In genomic region chr16:12901597-12902436, GRCh38 we compare ENCODE assay signal across 10 cellular contexts.
DNase-seq lines count a peak whose midpoint lies in the region; ATAC-seq lines count a peak whose summit lies in the region.
"Had no signal": no experiment of that assay in that cellular context is flagged by ENCODE, and none has a peak within 500 bp of the region (broad histone marks: within the 10 kb centered on the region; RNA-seq: fewer than 3 reads in every experiment).

Gene SHISA9 (plus strand): TSS chr16:12901598.

- H3K36me3 ChIP-seq in iPS DF 6.9 (ENCODE audit: control insufficient read depth, insufficient read depth, low read length), result no peaks in the 10 kb centered on the region
- H3K36me3 ChIP-seq: neutrophil had no signal

- H3K4me3 ChIP-seq in iPS DF 6.9 (ENCODE audit: low read length) (peak within 1 kb of the TSS; percentile 85), skeletal muscle cell (ENCODE audit: low read depth, low read length) (peak within 1 kb of the TSS; percentile 56)

- H3K27ac ChIP-seq in iPS DF 6.9 (ENCODE audit: low read length), result no peak within 1 kb of the TSS
- H3K27ac ChIP-seq: neutrophil had no signal

- no peaks in the 10 kb centered on the region for H3K9me3 ChIP-seq in iPS DF 6.9 (ENCODE audit: control insufficient read depth, insufficient read depth, low read length)
- H3K9me3 ChIP-seq: neutrophil had no signal

- ATAC-seq in HG03139 (IDR thresholded peaks at IDR 0.05; ENCODE audit: unreplicated experiment), result no peak

- WGBS in iPS DF 6.9 (ENCODE audit: insufficient coverage, insufficient read length), result no CpG with 5 or more reads among the region's 107 CpGs

- DNase-seq in NCI-H1417 (lab: John Stamatoyannopoulos, UW), result peak; percentile 20 to 61 (median 44)
- no peak for DNase-seq in NCI-H1417 treated with DMSO at 0.1 percent for 48 hours (lab: John Stamatoyannopoulos, UW)
- peak; percentile 36 for DNase-seq in RPMI8226
- no peak for DNase-seq in iPS DF 6.9 (ENCODE audit: low read depth, low spot score)
- no peak for DNase-seq in skeletal muscle cell (ENCODE audit: low read depth)
- DNase-seq in GM19240 (ENCODE audit: insufficient read length, low spot score), result no peak
- no peak for DNase-seq in activated effector memory CD4-positive, alpha-beta T cell treated with Interleukin-2 at 50 U/mL for 16 hours
- DNase-seq: activated CD4-positive, alpha-beta T cell treated with anti-CD3 and anti-CD28 coated beads, Interleukin-2, amount 50 U/mL, for 48 hours had no signal

- no peaks in the 10 kb centered on the region for H3K27me3 ChIP-seq in iPS DF 6.9 (ENCODE audit: control insufficient read depth, insufficient read depth, low read length)

- H3K4me1 ChIP-seq in iPS DF 6.9 (ENCODE audit: control insufficient read depth, insufficient read depth, low read length), result no peaks in the 10 kb centered on the region; the same call in 1 of the 2 replicates

Comparison
In these comparisons a context has a peak if more than half of its experiments do, and no peak if none do; other contexts are left out.
1. DNase-seq: peak in NCI-H1417 (3 of 3) and RPMI8226 (single experiment); none in NCI-H1417 treated with DMSO at 0.1 percent for 48 hours (single experiment), iPS DF 6.9 (single experiment), skeletal muscle cell (single experiment), GM19240 (single experiment) and activated effector memory CD4-positive, alpha-beta T cell treated with Interleukin-2 at 50 U/mL for 16 hours (single experiment).